11 cellular contexts compared by ENCODE assay signal in genomic region chrY:2837932-2838331, GRCh38. TPM values are rescaled to one million over a fixed set of nuclear protein-coding genes. Genes with fewer than 3 reads are reported as not detected.
"Had no signal": no experiment of that assay in that cellular context is flagged by ENCODE, and none has a peak within 500 bp of the region (broad histone marks: within the 10 kb centered on the region; RNA-seq: fewer than 3 reads in every experiment).

No MANE protein-coding gene starts in this region.

- FAIRE-seq: K562 had no signal

- H3K27ac ChIP-seq: GM23248, HL-60 had no signal

- DNase-seq: GM23248, GOT3, H7, HFFc6, IMR-90 had no signal

- H3K4me1 ChIP-seq: HAP-1 had no signal

- H3K36me3 ChIP-seq: HAP-1 had no signal

- H3K4me3 ChIP-seq: GM23248, HAP-1, K562 had no signal

- H3K9ac ChIP-seq: GM23248 had no signal

- H3K9me3 Mint-ChIP-seq: HFFc6 had no signal

- H2AFZ ChIP-seq: GM23248 had no signal

- H3K4me3 Mint-ChIP-seq: HFFc6 had no signal

- H3K27ac Mint-ChIP-seq: HFFc6 had no signal

- H3K9me3 ChIP-seq: HAP-1 had no signal

- ATAC-seq: HCT116, K562 had no signal

RNA-seq across cellular contexts. Expression of gene RPS4Y1, which starts 3.5 kb away (rescaled TPM):
- total RNA-seq: H7, IMR-90 had no signal
- polyA plus RNA-seq: IMR-90, K562 had no signal

RNA-seq across cellular contexts. Expression of gene SRY, which starts 50.5 kb away (rescaled TPM):
- total RNA-seq: GM23248, H4, H7, HFFc6, HT1080, IMR-90, K562 had no signal
- polyA plus RNA-seq: IMR-90, K562 had no signal
